In genomic region chr21:42559326-42559725, GRCh38 we compare ENCODE assay signal across 1 cellular context.
TF ChIP-seq lines count a peak whose summit lies in the region.

No MANE protein-coding gene starts in this region.

TF ChIP-seq in WTC11, 78 proteins besides CTCF, POLR2A, EP300 and RAD21 (continued from another document):
- no peak for TF ChIP-seq PREB (CRISPR knock-in tag; IDR thresholded peaks at IDR 0.05; ENCODE audit: borderline replicate concordance)
